Comparison of ENCODE assay signal across 8 cellular contexts in the genomic region with DNA sequence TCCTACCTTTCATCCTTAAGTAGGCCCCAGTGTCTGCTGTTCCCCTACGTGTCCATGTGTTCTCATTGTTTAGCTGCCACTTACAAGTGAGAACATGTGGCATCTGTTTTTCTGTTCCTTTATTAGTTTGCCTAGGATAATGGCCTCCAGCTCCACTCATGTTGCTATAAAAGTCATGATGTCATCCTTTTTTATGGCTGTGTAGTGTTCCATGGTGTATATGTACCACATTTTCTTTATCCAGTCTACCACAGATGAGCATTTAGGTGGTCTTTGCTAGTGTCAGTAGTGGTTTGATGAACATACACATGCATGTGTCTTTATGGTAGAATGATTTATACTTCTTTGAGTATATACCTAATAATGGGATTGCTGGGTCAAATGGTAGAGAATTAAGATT.
"Had no signal": no experiment of that assay in that cellular context is flagged by ENCODE, and none has a peak within 500 bp of the region (broad histone marks: within the 10 kb centered on the region; RNA-seq: fewer than 3 reads in every experiment).

No MANE protein-coding gene starts in this region.

- H3K36me3 Mint-ChIP-seq: IgD-negative memory B cell had no signal

- H3K27ac Mint-ChIP-seq: H9, IgD-negative memory B cell had no signal

- H3K4me1 Mint-ChIP-seq: H9, IgD-negative memory B cell had no signal

- H3K9ac ChIP-seq: GM23248 had no signal

- H3K27ac ChIP-seq: GM23248 had no signal

- H3K9me3 Mint-ChIP-seq: H9, IgD-negative memory B cell had no signal

- H3K4me3 Mint-ChIP-seq: H9, IgD-negative memory B cell had no signal

- H2AFZ ChIP-seq: GM23248 had no signal

- DNase-seq: GM23248, H9, HCEC 1CT, KG1 had no signal

- FAIRE-seq: H1, H54, HTR-8/SVneo had no signal

- H3K4me3 ChIP-seq: GM23248 had no signal
